In the genomic region with DNA sequence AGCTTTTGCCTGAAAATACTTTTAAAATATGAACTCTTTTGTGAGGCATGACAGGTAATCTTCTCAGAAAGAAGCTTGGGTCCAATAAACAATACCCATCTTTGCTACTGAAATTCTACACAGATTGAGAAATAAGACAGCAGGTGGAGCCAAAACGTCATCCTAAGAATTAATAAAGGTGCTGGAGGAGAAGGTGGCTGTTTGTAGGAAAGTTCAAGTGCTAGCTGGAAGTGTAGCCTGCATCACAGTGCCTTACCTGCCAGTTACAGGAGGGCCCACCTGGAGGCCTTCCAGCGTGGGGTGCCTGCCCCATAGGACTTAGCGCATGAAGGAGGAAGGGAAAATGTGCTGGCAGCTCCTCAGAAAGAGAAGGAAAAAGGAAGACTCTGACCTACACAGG, we compare ENCODE assay signal across 9 cellular contexts.
DNase-seq lines count a peak whose midpoint lies in the region; ATAC-seq and TF ChIP-seq lines count a peak whose summit lies in the region.
"Had no signal": no experiment of that assay in that cellular context is flagged by ENCODE, and none has a peak within 500 bp of the region (broad histone marks: within the 10 kb centered on the region; RNA-seq: fewer than 3 reads in every experiment).

No MANE protein-coding gene starts in this region.

- TF ChIP-seq CTCF in heart right ventricle (IDR thresholded peaks at IDR 0.05) (peak in 6 of 9 donors; percentile 6 to 42 (median 32)), right atrium auricular region (IDR thresholded peaks at IDR 0.05) (peak in 1 of 2 donors; percentile 44), endodermal cell (conservative IDR thresholded peaks at IDR 0.05) (peak; percentile 56)

- WGBS in heart right ventricle, 2 donors: 53 to 65% methylated on average over 3 of the region's 3 CpGs
- WGBS in endodermal cell (ENCODE audit: insufficient coverage in 1 of 2, insufficient read length in 1 of 2), 2 experiments: 60 to 70% methylated on average over 2 to 3 of the region's 3 CpGs

- H3K4me3 ChIP-seq in heart right ventricle (no peak overlapping the region), right atrium auricular region (no peak overlapping the region), endodermal cell (ENCODE audit: low read length) (no peak overlapping the region)

- no peaks in the 10 kb centered on the region for H3K27me3 Mint-ChIP-seq in endodermal cell (ENCODE audit: insufficient read depth)
- H3K27me3 Mint-ChIP-seq: T-cell had no signal

- H3K4me1 ChIP-seq in heart right ventricle (peaks cover 0 to 14% (median 6%) of the 10 kb centered on the region in 9 donors), right atrium auricular region (no peaks in the 10 kb centered on the region), endodermal cell (ENCODE audit: control insufficient read depth, insufficient read depth, low read length) (no peaks in the 10 kb centered on the region)

- H3K27me3 ChIP-seq in heart right ventricle: no peaks in the 10 kb centered on the region
- H3K27me3 ChIP-seq in right atrium auricular region: no peaks in the 10 kb centered on the region
- no peaks in the 10 kb centered on the region for H3K27me3 ChIP-seq in endodermal cell (ENCODE audit: control insufficient read depth, insufficient read depth, low read length, poor library complexity, severe bottlenecking)

- H3K36me3 ChIP-seq in heart right ventricle: peaks cover 0 to 94% (median 19%) of the 10 kb centered on the region in 9 donors
- H3K36me3 ChIP-seq in right atrium auricular region: peaks cover 31% of the 10 kb centered on the region
- H3K36me3 ChIP-seq in endodermal cell (ENCODE audit: control insufficient read depth, insufficient read depth, low read length): peaks cover 94% of the 10 kb centered on the region

- intact Hi-C loops in heart right ventricle (cut with DNase I): no loop called here

- peaks cover 62% of the 10 kb centered on the region for H3K36me3 Mint-ChIP-seq in endodermal cell (ENCODE audit: low read depth)
- peaks cover 93% of the 10 kb centered on the region for H3K36me3 Mint-ChIP-seq in stimulated activated effector memory CD8-positive, alpha-beta T cell treated with anti-CD3 and anti-CD28 coated beads, Interleukin-12 subunit alpha, Interleukin-12 subunit beta, amount 100 ng/mL, for 72 hours

- H3K27ac ChIP-seq in heart right ventricle (no peak overlapping the region), right atrium auricular region (no peak overlapping the region), endodermal cell (ENCODE audit: low read depth, low read length) (no peak overlapping the region)

- no peaks in the 10 kb centered on the region for H3K9me3 ChIP-seq in heart right ventricle
- no peaks in the 10 kb centered on the region for H3K9me3 ChIP-seq in right atrium auricular region
- H3K9me3 ChIP-seq in endodermal cell (ENCODE audit: control insufficient read depth, low read length): no peaks in the 10 kb centered on the region

- DNase-seq in heart right ventricle (no peak), right atrium auricular region (ENCODE audit: low spot score) (no peak), NCI-H524 (lab: John Stamatoyannopoulos, UW) (peak; percentile 20 to 42), endodermal cell (peak; percentile 48)
- DNase-seq in stimulated activated effector memory CD8-positive, alpha-beta T cell treated with anti-CD3 and anti-CD28 coated beads, Interleukin-12 subunit alpha, Interleukin-12 subunit beta, amount 100 ng/mL, for 72 hours (ENCODE audit: low spot score in 2 of 2): no peak
- DNase-seq in effector CD8-positive, alpha-beta T cell (lab: John Stamatoyannopoulos, UW): no peak

- H3K27ac Mint-ChIP-seq in endodermal cell: no peak overlapping the region
- peak overlapping the region; percentile 46 for H3K27ac Mint-ChIP-seq in stimulated activated effector memory CD8-positive, alpha-beta T cell treated with anti-CD3 and anti-CD28 coated beads, Interleukin-12 subunit alpha, Interleukin-12 subunit beta, amount 100 ng/mL, for 72 hours
- H3K27ac Mint-ChIP-seq: T-cell had no signal

- no peak overlapping the region for H3K4me3 Mint-ChIP-seq in endodermal cell
- H3K4me3 Mint-ChIP-seq in stimulated activated effector memory CD8-positive, alpha-beta T cell treated with anti-CD3 and anti-CD28 coated beads, Interleukin-12 subunit alpha, Interleukin-12 subunit beta, amount 100 ng/mL, for 72 hours: no peak overlapping the region

- H3K9me3 Mint-ChIP-seq in endodermal cell: no peaks in the 10 kb centered on the region
- no peaks in the 10 kb centered on the region for H3K9me3 Mint-ChIP-seq in stimulated activated effector memory CD8-positive, alpha-beta T cell treated with anti-CD3 and anti-CD28 coated beads, Interleukin-12 subunit alpha, Interleukin-12 subunit beta, amount 100 ng/mL, for 72 hours
- H3K9me3 Mint-ChIP-seq: T-cell had no signal

- ATAC-seq in heart right ventricle (peak in 1 of 8 donors; percentile 26), GM21786 (IDR thresholded peaks at IDR 0.05; ENCODE audit: unreplicated experiment) (no peak), GM21528 (IDR thresholded peaks at IDR 0.05; ENCODE audit: low FRiP score, unreplicated experiment) (no peak)
- ATAC-seq in stimulated activated effector memory CD8-positive, alpha-beta T cell treated with anti-CD3 and anti-CD28 coated beads, Interleukin-12 subunit alpha, Interleukin-12 subunit beta, amount 100 ng/mL, for 72 hours: no peak
- ATAC-seq: T-cell had no signal

- no peaks in the 10 kb centered on the region for H3K4me1 Mint-ChIP-seq in endodermal cell
- H3K4me1 Mint-ChIP-seq in stimulated activated effector memory CD8-positive, alpha-beta T cell treated with anti-CD3 and anti-CD28 coated beads, Interleukin-12 subunit alpha, Interleukin-12 subunit beta, amount 100 ng/mL, for 72 hours: peaks cover 5% of the 10 kb centered on the region

- H3K9ac ChIP-seq in endodermal cell (ENCODE audit: extremely low read depth, low read length, poor library complexity, severe bottlenecking): no peak overlapping the region

Comparison
In these comparisons a context has a peak if more than half of its experiments do, and no peak if none do; other contexts are left out.
1. DNase-seq: peak in NCI-H524 (2 of 2) and endodermal cell (single experiment); none in heart right ventricle (0 of 2), right atrium auricular region (single experiment), stimulated activated effector memory CD8-positive, alpha-beta T cell treated with anti-CD3 and anti-CD28 coated beads, Interleukin-12 subunit alpha, Interleukin-12 subunit beta, amount 100 ng/mL, for 72 hours (0 of 2) and effector CD8-positive, alpha-beta T cell (single experiment).